In the genomic region with DNA sequence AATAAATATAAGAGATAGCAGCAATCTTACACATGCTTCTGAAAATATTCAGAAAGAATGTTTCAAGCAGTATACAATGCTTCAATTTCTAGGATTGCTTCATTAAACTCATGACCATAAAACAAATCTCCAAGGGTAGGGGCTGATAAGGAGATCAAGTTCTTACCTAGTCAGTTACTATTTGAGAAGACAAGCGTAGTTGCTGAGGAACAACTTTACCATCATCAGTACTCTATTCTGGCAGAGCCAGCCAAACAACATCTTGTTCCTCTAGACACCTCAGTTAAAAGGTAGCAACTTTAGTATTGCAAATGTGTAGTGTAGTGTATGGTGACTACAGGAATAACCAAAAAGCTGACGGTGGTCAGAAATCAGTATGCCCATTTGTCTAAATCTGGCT, we compare ENCODE assay signal across 4 cellular contexts.
"Had no signal": no experiment of that assay in that cellular context is flagged by ENCODE, and none has a peak within 500 bp of the region (broad histone marks: within the 10 kb centered on the region; RNA-seq: fewer than 3 reads in every experiment).

No MANE protein-coding gene starts in this region.

- DNase-seq: IMR-90, KBM-7 had no signal

- H3K4me3 ChIP-seq: K562 had no signal

- H3K27ac ChIP-seq: HL-60 had no signal
